In genomic region chr5:50966986-50967385, GRCh38 we compare ENCODE assay signal across 9 cellular contexts.
DNase-seq lines count a peak whose midpoint lies in the region; ATAC-seq, FAIRE-seq and TF ChIP-seq lines count a peak whose summit lies in the region.
"Had no signal": no experiment of that assay in that cellular context is flagged by ENCODE, and none has a peak within 500 bp of the region (broad histone marks: within the 10 kb centered on the region; RNA-seq: fewer than 3 reads in every experiment).

No MANE protein-coding gene starts in this region.

- TF ChIP-seq CTCF in WTC11 (IDR thresholded peaks at IDR 0.05) (no peak), kidney (IDR thresholded peaks at IDR 0.05; ENCODE audit: borderline replicate concordance, extremely low read depth, insufficient read depth) (no peak)

- no peak overlapping the region for H3K27ac ChIP-seq in kidney (ENCODE audit: low read depth in 2 of 2, low read length in 2 of 2)

- no peaks in the 10 kb centered on the region for H3K36me3 Mint-ChIP-seq in activated CD8-positive, alpha-beta memory T cell treated with anti-CD3 and anti-CD28 coated beads, Interleukin-2, amount 10 ng/mL, durations not matched to agents 7 days and 5 days
- H3K36me3 Mint-ChIP-seq in WTC11, result no peaks in the 10 kb centered on the region
- H3K36me3 Mint-ChIP-seq in stimulated activated effector memory CD8-positive, alpha-beta T cell treated with anti-CD3 and anti-CD28 coated beads, Interleukin-12 subunit alpha, Interleukin-12 subunit beta, amount 100 ng/mL, for 72 hours, result no peaks in the 10 kb centered on the region

- no peak overlapping the region for H3K27ac Mint-ChIP-seq in activated CD8-positive, alpha-beta memory T cell treated with anti-CD3 and anti-CD28 coated beads, Interleukin-2, amount 10 ng/mL, durations not matched to agents 7 days and 5 days
- no peak overlapping the region for H3K27ac Mint-ChIP-seq in WTC11
- no peak overlapping the region for H3K27ac Mint-ChIP-seq in stimulated activated effector memory CD8-positive, alpha-beta T cell treated with anti-CD3 and anti-CD28 coated beads, Interleukin-12 subunit alpha, Interleukin-12 subunit beta, amount 100 ng/mL, for 72 hours

- peaks cover 53% of the 10 kb centered on the region for H3K4me1 Mint-ChIP-seq in activated CD8-positive, alpha-beta memory T cell treated with anti-CD3 and anti-CD28 coated beads, Interleukin-2, amount 10 ng/mL, durations not matched to agents 7 days and 5 days
- H3K4me1 Mint-ChIP-seq in WTC11, result peaks cover 55% of the 10 kb centered on the region
- peaks cover 62% of the 10 kb centered on the region for H3K4me1 Mint-ChIP-seq in stimulated activated effector memory CD8-positive, alpha-beta T cell treated with anti-CD3 and anti-CD28 coated beads, Interleukin-12 subunit alpha, Interleukin-12 subunit beta, amount 100 ng/mL, for 72 hours

- H3K4me1 ChIP-seq in kidney (ENCODE audit: control insufficient read depth in 1 of 2, insufficient read depth in 1 of 2, low read depth in 1 of 2, low read length in 2 of 2), result peaks cover 5 to 7% of the 10 kb centered on the region in 2 donors

- no peak overlapping the region for H3K9ac ChIP-seq in kidney (ENCODE audit: low read length in 2 of 2)

- ATAC-seq in activated CD8-positive, alpha-beta memory T cell treated with anti-CD3 and anti-CD28 coated beads, Interleukin-2, amount 10 ng/mL, durations not matched to agents 7 days and 5 days, result no peak
- ATAC-seq in WTC11, result no peak
- no peak for ATAC-seq in stimulated activated effector memory CD8-positive, alpha-beta T cell treated with anti-CD3 and anti-CD28 coated beads, Interleukin-12 subunit alpha, Interleukin-12 subunit beta, amount 100 ng/mL, for 72 hours

- POLR2A ChIA-PET in WTC11 (lab: Charles Lee), result interaction anchor here (0.6 to 1.7 kb wide), 4 partner anchors 410 to 428 kb away, joined by 3 to 4 read pairs (median 4); partner anchors contain the start of gene ISL1

- H3K27me3 Mint-ChIP-seq in activated CD8-positive, alpha-beta memory T cell treated with anti-CD3 and anti-CD28 coated beads, Interleukin-2, amount 10 ng/mL, durations not matched to agents 7 days and 5 days, result peaks cover 87% of the 10 kb centered on the region
- peaks cover 92% of the 10 kb centered on the region for H3K27me3 Mint-ChIP-seq in WTC11 (ENCODE audit: low read depth)

- intact Hi-C loops in kidney (cut with DNase I), result loop anchor here (10.0 kb wide), 1 partner anchor 1688 kb away; no protein-coding TSS in a partner anchor
- intact Hi-C loops in posterior vena cava (cut with DNase I), result loop anchor here in 1 of 2 donors (10.0 kb wide), 1 partner anchor 1688 kb away; no protein-coding TSS in a partner anchor

- H3K36me3 ChIP-seq in kidney (ENCODE audit: control insufficient read depth in 1 of 2, insufficient read depth in 2 of 2, low read length in 2 of 2), result no peaks in the 10 kb centered on the region

- no peak for DNase-seq in activated CD8-positive, alpha-beta memory T cell treated with anti-CD3 and anti-CD28 coated beads, Interleukin-2, amount 10 ng/mL, durations not matched to agents 7 days and 5 days
- DNase-seq in activated CD8-positive, alpha-beta memory T cell treated with anti-CD3 and anti-CD28 coated beads, Interleukin-2, amount 50 U/mL, for 4 hours, result no peak
- DNase-seq in WTC11 (ENCODE audit: low spot score) (no peak), kidney (no peak), posterior vena cava (ENCODE audit: low spot score) (no peak), AG20443 (ENCODE audit: low spot score) (no peak)
- DNase-seq in stimulated activated effector memory CD8-positive, alpha-beta T cell treated with anti-CD3 and anti-CD28 coated beads, Interleukin-12 subunit alpha, Interleukin-12 subunit beta, amount 100 ng/mL, for 72 hours (ENCODE audit: low spot score in 2 of 2), result no peak
- DNase-seq in stimulated activated CD4-positive, alpha-beta T cell treated with anti-CD3 and anti-CD28 coated beads, Interleukin-4, amount 100 ng/mL, for 4 hours, result no peak
- DNase-seq: C1 segment of cervical spinal cord had no signal

- H3K4me3 Mint-ChIP-seq in activated CD8-positive, alpha-beta memory T cell treated with anti-CD3 and anti-CD28 coated beads, Interleukin-2, amount 10 ng/mL, durations not matched to agents 7 days and 5 days, result peak overlapping the region; percentile 75
- H3K4me3 Mint-ChIP-seq in WTC11, result peak overlapping the region; percentile 81
- peak overlapping the region; percentile 61 for H3K4me3 Mint-ChIP-seq in stimulated activated effector memory CD8-positive, alpha-beta T cell treated with anti-CD3 and anti-CD28 coated beads, Interleukin-12 subunit alpha, Interleukin-12 subunit beta, amount 100 ng/mL, for 72 hours

- no peaks in the 10 kb centered on the region for H3K9me3 ChIP-seq in kidney (ENCODE audit: control insufficient read depth in 1 of 2, low read length in 2 of 2)

- FAIRE-seq in kidney (lab: Jason Lieb, UNC), result no peak

- H3K9me3 Mint-ChIP-seq in activated CD8-positive, alpha-beta memory T cell treated with anti-CD3 and anti-CD28 coated beads, Interleukin-2, amount 10 ng/mL, durations not matched to agents 7 days and 5 days (ENCODE audit: low read depth), result no peaks in the 10 kb centered on the region
- H3K9me3 Mint-ChIP-seq in WTC11, result no peaks in the 10 kb centered on the region
- H3K9me3 Mint-ChIP-seq in stimulated activated effector memory CD8-positive, alpha-beta T cell treated with anti-CD3 and anti-CD28 coated beads, Interleukin-12 subunit alpha, Interleukin-12 subunit beta, amount 100 ng/mL, for 72 hours, result no peaks in the 10 kb centered on the region

- CTCF ChIA-PET in activated CD8-positive, alpha-beta memory T cell treated with anti-CD3 and anti-CD28 coated beads, Interleukin-2, amount 10 ng/mL, durations not matched to agents 7 days and 5 days (lab: Charles Lee), result interaction anchor here (0.6 to 1.4 kb wide), 3 partner anchors 426 to 1390 kb away, joined by 3 to 4 read pairs (median 3); no protein-coding TSS in a partner anchor
- CTCF ChIA-PET in WTC11 (lab: Charles Lee), result interaction anchor here (0.8 to 2.3 kb wide), 7 partner anchors 8 to 1040 kb away, joined by 3 to 12 read pairs (median 5); partner anchors contain the start of gene ISL1

- H3K4me3 ChIP-seq in kidney (ENCODE audit: low read length in 2 of 2), result peak overlapping the region; percentile 21 to 52

TF ChIP-seq in WTC11, 78 proteins besides CTCF, POLR2A, EP300 and RAD21 (continues in another document):
- TF ChIP-seq, protein P1, sequence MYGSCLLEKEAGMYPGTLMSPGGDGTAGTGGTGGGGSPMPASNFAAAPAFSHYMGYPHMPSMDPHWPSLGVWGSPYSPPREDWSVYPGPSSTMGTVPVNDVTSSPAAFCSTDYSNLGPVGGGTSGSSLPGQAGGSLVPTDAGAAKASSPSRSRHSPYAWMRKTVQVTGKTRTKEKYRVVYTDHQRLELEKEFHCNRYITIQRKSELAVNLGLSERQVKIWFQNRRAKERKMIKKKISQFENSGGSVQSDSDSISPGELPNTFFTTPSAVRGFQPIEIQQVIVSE (CRISPR knock-in tag; IDR thresholded peaks at IDR 0.05; ENCODE audit: borderline replicate concordance), result no peak
- no peak for TF ChIP-seq FOXP4 (CRISPR knock-in tag; IDR thresholded peaks at IDR 0.05)
- TF ChIP-seq, protein P2, sequence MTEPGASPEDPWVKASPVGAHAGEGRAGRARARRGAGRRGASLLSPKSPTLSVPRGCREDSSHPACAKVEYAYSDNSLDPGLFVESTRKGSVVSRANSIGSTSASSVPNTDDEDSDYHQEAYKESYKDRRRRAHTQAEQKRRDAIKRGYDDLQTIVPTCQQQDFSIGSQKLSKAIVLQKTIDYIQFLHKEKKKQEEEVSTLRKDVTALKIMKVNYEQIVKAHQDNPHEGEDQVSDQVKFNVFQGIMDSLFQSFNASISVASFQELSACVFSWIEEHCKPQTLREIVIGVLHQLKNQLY (CRISPR knock-in tag; IDR thresholded peaks at IDR 0.05), result no peak
